Comparison of ENCODE assay signal across 12 cellular contexts in genomic region chr15:57555270-57555669, GRCh38. TPM values are rescaled to one million over a fixed set of nuclear protein-coding genes. Genes with fewer than 3 reads are reported as not detected.
DNase-seq lines count a peak whose midpoint lies in the region; ATAC-seq and TF ChIP-seq lines count a peak whose summit lies in the region.
"Had no signal": no experiment of that assay in that cellular context is flagged by ENCODE, and none has a peak within 500 bp of the region (broad histone marks: within the 10 kb centered on the region; RNA-seq: fewer than 3 reads in every experiment).

No MANE protein-coding gene starts in this region.

- H3K27ac ChIP-seq in heart right ventricle (peak overlapping the region in 8 of 10 donors; percentile 41 to 95 (median 86)), uterus (peak overlapping the region; percentile 39 to 67)

- H3K4me1 Mint-ChIP-seq in dendritic cell treated with granulocyte-macrophage colony-stimulating factor and Interleukin-4, amounts not matched to agents 40 ng/mL and 50 ng/mL, for 4 days (ENCODE audit: low read depth) = peaks cover 12% of the 10 kb centered on the region
- peaks cover 57% of the 10 kb centered on the region for H3K4me1 Mint-ChIP-seq in mesothelial cell of epicardium
- no peaks in the 10 kb centered on the region for H3K4me1 Mint-ChIP-seq in stimulated activated effector memory CD8-positive, alpha-beta T cell treated with anti-CD3 and anti-CD28 coated beads, Interleukin-12 subunit alpha, Interleukin-12 subunit beta, amount 100 ng/mL, for 72 hours

- peaks cover 4% of the 10 kb centered on the region for H3K27me3 Mint-ChIP-seq in dendritic cell treated with granulocyte-macrophage colony-stimulating factor and Interleukin-4, amounts not matched to agents 40 ng/mL and 50 ng/mL, for 4 days
- no peaks in the 10 kb centered on the region for H3K27me3 Mint-ChIP-seq in mesothelial cell of epicardium (ENCODE audit: low read depth)

- TF ChIP-seq CTCF in heart right ventricle (IDR thresholded peaks at IDR 0.05) (no peak), mesothelial cell of epicardium (IDR thresholded peaks at IDR 0.05; ENCODE audit: unreplicated experiment) (no peak), uterus (IDR thresholded peaks at IDR 0.05) (no peak)

- no peak for TF ChIP-seq POLR2A in uterus (IDR thresholded peaks at IDR 0.05)

- H3K36me3 Mint-ChIP-seq in dendritic cell treated with granulocyte-macrophage colony-stimulating factor and Interleukin-4, amounts not matched to agents 40 ng/mL and 50 ng/mL, for 4 days (ENCODE audit: low read depth) = no peaks in the 10 kb centered on the region
- H3K36me3 Mint-ChIP-seq in mesothelial cell of epicardium = peaks cover 3% of the 10 kb centered on the region
- H3K36me3 Mint-ChIP-seq in stimulated activated effector memory CD8-positive, alpha-beta T cell treated with anti-CD3 and anti-CD28 coated beads, Interleukin-12 subunit alpha, Interleukin-12 subunit beta, amount 100 ng/mL, for 72 hours = no peaks in the 10 kb centered on the region

- ATAC-seq in heart right ventricle (no peak), Right ventricle myocardium inferior (no peak), GM21529 (IDR thresholded peaks at IDR 0.05; ENCODE audit: unreplicated experiment) (no peak)
- no peak for ATAC-seq in stimulated activated effector memory CD8-positive, alpha-beta T cell treated with anti-CD3 and anti-CD28 coated beads, Interleukin-12 subunit alpha, Interleukin-12 subunit beta, amount 100 ng/mL, for 72 hours

- 93 to 98% methylated on average over 3 of the region's 3 CpGs for WGBS in heart right ventricle, 2 donors

- H3K4me3 Mint-ChIP-seq in dendritic cell treated with granulocyte-macrophage colony-stimulating factor and Interleukin-4, amounts not matched to agents 40 ng/mL and 50 ng/mL, for 4 days = no peak overlapping the region
- H3K4me3 Mint-ChIP-seq in mesothelial cell of epicardium = no peak overlapping the region
- H3K4me3 Mint-ChIP-seq in stimulated activated effector memory CD8-positive, alpha-beta T cell treated with anti-CD3 and anti-CD28 coated beads, Interleukin-12 subunit alpha, Interleukin-12 subunit beta, amount 100 ng/mL, for 72 hours = no peak overlapping the region

- DNase-seq in heart right ventricle = no peak
- DNase-seq in Right ventricle myocardium inferior (ENCODE audit: missing footprints) = no peak
- no peak for DNase-seq in mesothelial cell of epicardium (ENCODE audit: low spot score in 2 of 2, unreplicated experiment in 2 of 2)
- DNase-seq in uterus = no peak
- DNase-seq in stimulated activated effector memory CD8-positive, alpha-beta T cell treated with anti-CD3 and anti-CD28 coated beads, Interleukin-12 subunit alpha, Interleukin-12 subunit beta, amount 100 ng/mL, for 72 hours (ENCODE audit: low spot score in 2 of 2) = no peak
- DNase-seq in posterior vena cava (ENCODE audit: low spot score) = no peak
- DNase-seq: activated CD4-positive, CD25-positive, alpha-beta regulatory T cell; MM.1S; NCI-H226; sigmoid colon had no signal

- H3K27me3 ChIP-seq in heart right ventricle (no peaks in the 10 kb centered on the region), uterus (no peaks in the 10 kb centered on the region)
- H3K27me3 ChIP-seq: sigmoid colon had no signal

- H3K9me3 ChIP-seq in heart right ventricle (no peaks in the 10 kb centered on the region), uterus (no peaks in the 10 kb centered on the region)
- H3K9me3 ChIP-seq: sigmoid colon had no signal

- H3K4me1 ChIP-seq in heart right ventricle = peaks cover 19 to 65% (median 49%) of the 10 kb centered on the region in 9 donors
- H3K4me1 ChIP-seq in uterus = no peaks in the 10 kb centered on the region

- H3K27ac Mint-ChIP-seq in dendritic cell treated with granulocyte-macrophage colony-stimulating factor and Interleukin-4, amounts not matched to agents 40 ng/mL and 50 ng/mL, for 4 days = peak overlapping the region; percentile 38
- H3K27ac Mint-ChIP-seq in mesothelial cell of epicardium = peak overlapping the region; percentile 84
- no peak overlapping the region for H3K27ac Mint-ChIP-seq in stimulated activated effector memory CD8-positive, alpha-beta T cell treated with anti-CD3 and anti-CD28 coated beads, Interleukin-12 subunit alpha, Interleukin-12 subunit beta, amount 100 ng/mL, for 72 hours

- no peaks in the 10 kb centered on the region for H3K9me3 Mint-ChIP-seq in dendritic cell treated with granulocyte-macrophage colony-stimulating factor and Interleukin-4, amounts not matched to agents 40 ng/mL and 50 ng/mL, for 4 days
- H3K9me3 Mint-ChIP-seq in mesothelial cell of epicardium = peaks cover 4% of the 10 kb centered on the region
- H3K9me3 Mint-ChIP-seq in stimulated activated effector memory CD8-positive, alpha-beta T cell treated with anti-CD3 and anti-CD28 coated beads, Interleukin-12 subunit alpha, Interleukin-12 subunit beta, amount 100 ng/mL, for 72 hours = peaks cover 4% of the 10 kb centered on the region

- H3K4me3 ChIP-seq in heart right ventricle (no peak overlapping the region), uterus (no peak overlapping the region)
- H3K4me3 ChIP-seq: sigmoid colon had no signal

- intact Hi-C loops in heart right ventricle (cut with DNase I) = loop anchor here in 6 of 10 donors (5.0 to 10.0 kb wide), 7 partner anchors 150 to 510 kb away; partner anchors contain the start of genes ALDH1A2 (in 3 of the 6) and POLR2M (in 2 of the 6)
- intact Hi-C loops in Right ventricle myocardium inferior (cut with DNase I) = no loop called here
- intact Hi-C loops in dendritic cell treated with granulocyte-macrophage colony-stimulating factor and Interleukin-4, amounts not matched to agents 40 ng/mL and 50 ng/mL, for 4 days (cut with micrococcal nuclease) = loop anchor here (5.0 kb wide), 1 partner anchor 82 kb away; no protein-coding TSS in a partner anchor
- intact Hi-C loops in uterus (cut with DNase I; ENCODE audit: low total_unique reads) = loop anchor here (5.0 kb wide), 1 partner anchor 187 kb away; no protein-coding TSS in a partner anchor
- intact Hi-C loops in posterior vena cava (cut with DNase I) = loop anchor here in 1 of 2 donors (5.0 kb wide), 1 partner anchor 307 kb away; no protein-coding TSS in a partner anchor

- H3K36me3 ChIP-seq in heart right ventricle (no peaks in the 10 kb centered on the region), uterus (no peaks in the 10 kb centered on the region)
- H3K36me3 ChIP-seq: sigmoid colon had no signal

RNA-seq across cellular contexts. Expression of gene MYZAP, which starts 36.4 kb away (rescaled TPM):
- total RNA-seq in heart right ventricle = 1,000 to 10,000 TPM in 4 of 10 donors, 100 to 1,000 TPM in 6; 505 to 1,280 (median 954) TPM
- polyA plus RNA-seq in heart right ventricle = 100 to 1,000 TPM; 197 to 303 TPM
- total RNA-seq in Right ventricle myocardium inferior = 869 TPM
- total RNA-seq in mesothelial cell of epicardium = 3.3 to 3.9 TPM (median 3.8 TPM) in 3 replicates
- 10 to 100 TPM in 3 of 4 donors, 1 to 10 TPM in 1; 7.7 to 22.5 (median 18.2) TPM for total RNA-seq in uterus
- total RNA-seq in posterior vena cava = 1 to 10 TPM; 6.2 to 8.4 TPM

Comparison
In these comparisons a context has a peak if more than half of its experiments do, and no peak if none do; other contexts are left out.
1. RNA of gene MYZAP, which starts 36.4 kb away (total RNA-seq): 505 to 1,280 TPM in heart right ventricle and 869 TPM in Right ventricle myocardium inferior (single experiment); 7.7 to 22.5 TPM in uterus, 6.2 to 8.4 TPM in posterior vena cava and 3.3 to 3.9 TPM in mesothelial cell of epicardium; every median in the first group is over 10 times any median in the second.